2 cellular contexts compared by ENCODE assay signal in the genomic region with DNA sequence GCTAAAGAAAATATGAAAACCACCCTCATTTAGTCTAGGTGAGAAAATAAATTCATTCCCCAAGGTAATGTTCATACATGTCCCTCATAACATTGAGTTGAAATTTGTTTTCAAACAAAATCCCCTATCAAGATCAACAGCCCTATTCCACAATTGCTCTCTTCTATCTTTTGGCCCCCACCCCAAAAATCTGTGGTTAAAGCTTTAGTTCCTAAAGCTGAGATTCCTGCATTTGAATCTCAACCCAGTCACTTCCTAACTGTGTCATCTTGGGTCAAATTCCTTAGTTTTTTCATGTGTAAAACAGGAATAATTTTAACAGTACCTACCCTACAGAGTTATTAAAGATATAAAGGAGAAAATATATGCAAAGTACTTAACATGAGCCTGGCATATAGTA.
TF ChIP-seq lines count a peak whose summit lies in the region.

No MANE protein-coding gene starts in this region.

TF ChIP-seq in H1, 55 proteins besides CTCF, POLR2A, EP300 and RAD21:
- TF ChIP-seq, protein P1, sequence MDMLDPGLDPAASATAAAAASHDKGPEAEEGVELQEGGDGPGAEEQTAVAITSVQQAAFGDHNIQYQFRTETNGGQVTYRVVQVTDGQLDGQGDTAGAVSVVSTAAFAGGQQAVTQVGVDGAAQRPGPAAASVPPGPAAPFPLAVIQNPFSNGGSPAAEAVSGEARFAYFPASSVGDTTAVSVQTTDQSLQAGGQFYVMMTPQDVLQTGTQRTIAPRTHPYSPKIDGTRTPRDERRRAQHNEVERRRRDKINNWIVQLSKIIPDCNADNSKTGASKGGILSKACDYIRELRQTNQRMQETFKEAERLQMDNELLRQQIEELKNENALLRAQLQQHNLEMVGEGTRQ (IDR thresholded peaks at IDR 0.05; ENCODE audit: low read length), result no peak
- no peak for TF ChIP-seq HDAC6 (IDR thresholded peaks at IDR 0.05; ENCODE audit: low read depth, low read length)
- no peak for TF ChIP-seq SIN3A (conservative IDR thresholded peaks at IDR 0.05 in 1 of 2, IDR thresholded peaks at IDR 0.05 in 1 of 2; ENCODE audit: low read depth in 1 of 2, low read length in 2 of 2)
- TF ChIP-seq GABPA (IDR thresholded peaks at IDR 0.05; ENCODE audit: borderline replicate concordance, insufficient read depth, low read length), result no peak
- TF ChIP-seq NRF1 (IDR thresholded peaks at IDR 0.05; ENCODE audit: low read depth, low read length), result no peak
- no peak for TF ChIP-seq KDM4A (IDR thresholded peaks at IDR 0.05; ENCODE audit: low read depth, low read length, severe bottlenecking)
- TF ChIP-seq RFX5 (IDR thresholded peaks at IDR 0.05; ENCODE audit: borderline replicate concordance, low read depth, low read length), result no peak
- no peak for TF ChIP-seq SP4 (IDR thresholded peaks at IDR 0.05; ENCODE audit: low read length)
- no peak for TF ChIP-seq EGR1 (IDR thresholded peaks at IDR 0.05; ENCODE audit: borderline replicate concordance, low read depth, low read length)
- TF ChIP-seq CEBPB (IDR thresholded peaks at IDR 0.05; ENCODE audit: low read depth, low read length), result no peak
- TF ChIP-seq SAP30 (IDR thresholded peaks at IDR 0.05; ENCODE audit: insufficient read depth, insufficient replicate concordance, low read length), result no peak
- no peak for TF ChIP-seq BRCA1 (IDR thresholded peaks at IDR 0.05; ENCODE audit: low read depth, low read length)
- TF ChIP-seq SUZ12 (IDR thresholded peaks at IDR 0.05; ENCODE audit: low read length), result no peak
- TF ChIP-seq SRF (IDR thresholded peaks at IDR 0.05; ENCODE audit: low read depth, low read length), result no peak

TF ChIP-seq in SK-N-SH treated with all-trans-retinoic acid at 6 μM for 48 hours, 23 proteins besides CTCF, POLR2A, EP300 and RAD21:
- TF ChIP-seq ZFP3 (CRISPR knock-in tag; IDR thresholded peaks at IDR 0.05) (no peak), ISL1 (CRISPR knock-in tag; IDR thresholded peaks at IDR 0.05) (no peak), TOX (CRISPR knock-in tag; IDR thresholded peaks at IDR 0.05; ENCODE audit: borderline replicate concordance) (no peak), ZC3H10 (CRISPR knock-in tag; IDR thresholded peaks at IDR 0.05) (no peak), PPARA (CRISPR knock-in tag; IDR thresholded peaks at IDR 0.05; ENCODE audit: borderline replicate concordance) (no peak)
- TF ChIP-seq, protein P2, sequence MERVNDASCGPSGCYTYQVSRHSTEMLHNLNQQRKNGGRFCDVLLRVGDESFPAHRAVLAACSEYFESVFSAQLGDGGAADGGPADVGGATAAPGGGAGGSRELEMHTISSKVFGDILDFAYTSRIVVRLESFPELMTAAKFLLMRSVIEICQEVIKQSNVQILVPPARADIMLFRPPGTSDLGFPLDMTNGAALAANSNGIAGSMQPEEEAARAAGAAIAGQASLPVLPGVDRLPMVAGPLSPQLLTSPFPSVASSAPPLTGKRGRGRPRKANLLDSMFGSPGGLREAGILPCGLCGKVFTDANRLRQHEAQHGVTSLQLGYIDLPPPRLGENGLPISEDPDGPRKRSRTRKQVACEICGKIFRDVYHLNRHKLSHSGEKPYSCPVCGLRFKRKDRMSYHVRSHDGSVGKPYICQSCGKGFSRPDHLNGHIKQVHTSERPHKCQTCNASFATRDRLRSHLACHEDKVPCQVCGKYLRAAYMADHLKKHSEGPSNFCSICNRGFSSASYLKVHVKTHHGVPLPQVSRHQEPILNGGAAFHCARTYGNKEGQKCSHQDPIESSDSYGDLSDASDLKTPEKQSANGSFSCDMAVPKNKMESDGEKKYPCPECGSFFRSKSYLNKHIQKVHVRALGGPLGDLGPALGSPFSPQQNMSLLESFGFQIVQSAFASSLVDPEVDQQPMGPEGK (CRISPR knock-in tag; IDR thresholded peaks at IDR 0.05; ENCODE audit: borderline replicate concordance), result no peak
